In genomic region chr18:11163668-11164067, GRCh38 we compare ENCODE assay signal across 12 cellular contexts. TPM values are rescaled to one million over a fixed set of nuclear protein-coding genes. Genes with fewer than 3 reads are reported as not detected.
A peak's percentile ranks its signal among the peaks of the same experiment; 100 is the strongest.
DNase-seq lines count a peak whose midpoint lies in the region; ATAC-seq, FAIRE-seq and TF ChIP-seq lines count a peak whose summit lies in the region.
"Had no signal": no experiment of that assay in that cellular context is flagged by ENCODE, and none has a peak within 500 bp of the region (broad histone marks: within the 10 kb centered on the region; RNA-seq: fewer than 3 reads in every experiment).

No MANE protein-coding gene starts in this region.

- TF ChIP-seq POLR2A in K562 (conservative IDR thresholded peaks at IDR 0.05) (no peak), testis (IDR thresholded peaks at IDR 0.05) (no peak)

- H3K9me1 ChIP-seq in K562 (ENCODE audit: control insufficient read depth, insufficient read depth, low read length) = no peaks in the 10 kb centered on the region

- WGBS in K562 (ENCODE audit: insufficient coverage, low coverage, missing lambda C conversion rate) = under 1% methylated on average over 18 of the region's 18 CpGs
- 6 to 15% methylated on average over 18 of the region's 18 CpGs for WGBS in testis, 2 donors

- peaks cover 0 to 3% of the 10 kb centered on the region in 2 experiments; a peak in 1 of 5 replicates for H3K4me1 ChIP-seq in K562 (replicated peaks in 1 of 2; ENCODE audit: control insufficient read depth in 2 of 2, insufficient read depth in 2 of 2, low read length in 2 of 2)
- H3K4me1 ChIP-seq in kidney (ENCODE audit: control insufficient read depth in 1 of 2, insufficient read depth in 1 of 2, low read depth in 1 of 2, low read length in 2 of 2) = no peaks in the 10 kb centered on the region
- H3K4me1 ChIP-seq in testis = no peaks in the 10 kb centered on the region
- H3K4me1 ChIP-seq: BE2C, prostate gland had no signal

- no peak overlapping the region for H3K27ac Mint-ChIP-seq in activated CD8-positive, alpha-beta T cell treated with anti-CD3 and anti-CD28 coated beads for 36 hours
- no peak overlapping the region for H3K27ac Mint-ChIP-seq in activated CD8-positive, alpha-beta T cell treated with anti-CD3 and anti-CD28 coated beads, Interleukin-2, amount 10 ng/mL, durations not matched to agents 7 days and 5 days

- H3K9me3 Mint-ChIP-seq in activated CD8-positive, alpha-beta T cell treated with anti-CD3 and anti-CD28 coated beads for 36 hours = no peaks in the 10 kb centered on the region
- H3K9me3 Mint-ChIP-seq in activated CD8-positive, alpha-beta T cell treated with anti-CD3 and anti-CD28 coated beads, Interleukin-2, amount 10 ng/mL, durations not matched to agents 7 days and 5 days (ENCODE audit: insufficient read depth) = no peaks in the 10 kb centered on the region

- TF ChIP-seq EP300 in K562 (IDR thresholded peaks at IDR 0.05; ENCODE audit: low read length) = no peak

- DNase-seq in activated CD8-positive, alpha-beta T cell treated with anti-CD3 and anti-CD28 coated beads for 36 hours = peak; percentile 13
- no peak for DNase-seq in activated CD8-positive, alpha-beta T cell treated with anti-CD3 and anti-CD28 coated beads, Interleukin-2, amount 10 ng/mL, durations not matched to agents 7 days and 5 days
- DNase-seq in K562 (ENCODE audit: extremely low read depth in 1 of 4, low spot score in 3 of 4) (peak in 2 of 4 experiments; percentile 30 to 31), kidney (no peak), testis (peak; percentile 44), DMS153 (lab: John Stamatoyannopoulos, UW) (no peak), NCI-H510A (lab: John Stamatoyannopoulos, UW) (no peak), mesenteric fat pad (ENCODE audit: low spot score) (no peak)
- DNase-seq: BE2C, NCI-H1417 treated with DMSO at 0.1 percent for 48 hours had no signal

- H3K79me2 ChIP-seq in K562 (ENCODE audit: control insufficient read depth, insufficient read depth, low read length) = no peaks in the 10 kb centered on the region

- intact Hi-C loops in activated CD8-positive, alpha-beta T cell treated with anti-CD3 and anti-CD28 coated beads for 36 hours (cut with micrococcal nuclease) = no loop called here
- intact Hi-C loops in K562 (cut with micrococcal nuclease) = no loop called here
- intact Hi-C loops in kidney (cut with DNase I) = no loop called here
- intact Hi-C loops in testis (cut with DNase I; ENCODE audit: low total_unique reads) = no loop called here

- no peaks in the 10 kb centered on the region for H3K36me3 Mint-ChIP-seq in activated CD8-positive, alpha-beta T cell treated with anti-CD3 and anti-CD28 coated beads for 36 hours (ENCODE audit: low read depth)
- H3K36me3 Mint-ChIP-seq in activated CD8-positive, alpha-beta T cell treated with anti-CD3 and anti-CD28 coated beads, Interleukin-2, amount 10 ng/mL, durations not matched to agents 7 days and 5 days (ENCODE audit: low read depth) = no peaks in the 10 kb centered on the region

- no peaks in the 10 kb centered on the region for H4K20me1 ChIP-seq in K562 (replicated peaks; ENCODE audit: control insufficient read depth, insufficient read depth, low read length)

- H3K4me3 ChIP-seq in K562 (no peak overlapping the region), kidney (ENCODE audit: low read length in 2 of 2) (no peak overlapping the region), testis (no peak overlapping the region)
- H3K4me3 ChIP-seq: prostate gland had no signal

- POLR2A ChIA-PET in activated CD8-positive, alpha-beta T cell treated with anti-CD3 and anti-CD28 coated beads for 36 hours (lab: Charles Lee) = no interaction called here
- POLR2A ChIA-PET in activated CD8-positive, alpha-beta T cell treated with anti-CD3 and anti-CD28 coated beads, Interleukin-2, amount 10 ng/mL, durations not matched to agents 7 days and 5 days (lab: Charles Lee) = no interaction called here
- POLR2A ChIA-PET in K562 (lab: Yijun Ruan, JAX) = no interaction called here

- H3K4me1 Mint-ChIP-seq in activated CD8-positive, alpha-beta T cell treated with anti-CD3 and anti-CD28 coated beads for 36 hours (ENCODE audit: low read depth) = no peaks in the 10 kb centered on the region
- H3K4me1 Mint-ChIP-seq in activated CD8-positive, alpha-beta T cell treated with anti-CD3 and anti-CD28 coated beads, Interleukin-2, amount 10 ng/mL, durations not matched to agents 7 days and 5 days (ENCODE audit: low read depth) = no peaks in the 10 kb centered on the region

- FAIRE-seq in K562 (lab: Jason Lieb, UNC) = peak; percentile 52
- no peak for FAIRE-seq in kidney (lab: Jason Lieb, UNC)

- CTCF ChIA-PET in activated CD8-positive, alpha-beta T cell treated with anti-CD3 and anti-CD28 coated beads for 36 hours (lab: Charles Lee) = interaction anchor here (1.0 to 1.3 kb wide), 2 partner anchors 11 to 312 kb away, joined by 3 to 5 read pairs; no protein-coding TSS in a partner anchor
- CTCF ChIA-PET in activated CD8-positive, alpha-beta T cell treated with anti-CD3 and anti-CD28 coated beads, Interleukin-2, amount 10 ng/mL, durations not matched to agents 7 days and 5 days (lab: Charles Lee) = interaction anchor here (0.6 to 1.1 kb wide), 3 partner anchors 10 to 1561 kb away, joined by 3 to 5 read pairs (median 4); no protein-coding TSS in a partner anchor
- CTCF ChIA-PET in K562 (lab: Yijun Ruan, JAX; ENCODE audit: low intra/inter-chr PET ratio) = no interaction called here

- H3K36me3 ChIP-seq in K562 (ENCODE audit: control insufficient read depth, insufficient read depth, low read length) (no peaks in the 10 kb centered on the region), kidney (ENCODE audit: control insufficient read depth in 1 of 2, insufficient read depth in 2 of 2, low read length in 2 of 2) (no peaks in the 10 kb centered on the region), testis (ENCODE audit: low read depth, missing control alignments) (no peaks in the 10 kb centered on the region)
- H3K36me3 ChIP-seq: BE2C, prostate gland had no signal

- peak in 1 of 2 experiments; percentile 38; a peak in 2 of 4 replicates for TF ChIP-seq RAD21 in K562 (CRISPR knock-in tag; conservative IDR thresholded peaks at IDR 0.05 in 1 of 2, IDR thresholded peaks at IDR 0.05 in 1 of 2)

- no peak overlapping the region for H2AFZ ChIP-seq in K562 (ENCODE audit: low read depth, low read length)

- no peak overlapping the region for H3K27ac ChIP-seq in K562 (ENCODE audit: extremely low read depth, low read depth, low read length)
- H3K27ac ChIP-seq in kidney (ENCODE audit: low read depth in 2 of 2, low read length in 2 of 2) = no peak overlapping the region
- H3K27ac ChIP-seq in testis = no peak overlapping the region
- H3K27ac ChIP-seq: prostate gland had no signal

- no peak overlapping the region for H3K4me3 Mint-ChIP-seq in activated CD8-positive, alpha-beta T cell treated with anti-CD3 and anti-CD28 coated beads for 36 hours
- H3K4me3 Mint-ChIP-seq in activated CD8-positive, alpha-beta T cell treated with anti-CD3 and anti-CD28 coated beads, Interleukin-2, amount 10 ng/mL, durations not matched to agents 7 days and 5 days = no peak overlapping the region

- ATAC-seq in activated CD8-positive, alpha-beta T cell treated with anti-CD3 and anti-CD28 coated beads for 36 hours = peak; percentile 45
- ATAC-seq in activated CD8-positive, alpha-beta T cell treated with anti-CD3 and anti-CD28 coated beads, Interleukin-2, amount 10 ng/mL, durations not matched to agents 7 days and 5 days = no peak
- peak; percentile 96 for ATAC-seq in K562
- ATAC-seq: esophagus mucosa had no signal

- no TSS peak for BruUV-seq in K562 (replicated peaks; lab: Mats Ljungman, UMichigan)

- TF ChIP-seq CTCF in activated CD8-positive, alpha-beta T cell treated with anti-CD3 and anti-CD28 coated beads for 36 hours (IDR thresholded peaks at IDR 0.05) = peak; percentile 50
- TF ChIP-seq CTCF in K562 (IDR thresholded peaks at IDR 0.05 in 2 of 3, conservative IDR thresholded peaks at IDR 0.05 in 1 of 3; ENCODE audit: insufficient read depth in 2 of 3, low read depth in 1 of 3, low read length in 3 of 3) (peak; percentile 55 to 69 (median 57)), kidney (IDR thresholded peaks at IDR 0.05; ENCODE audit: borderline replicate concordance, extremely low read depth, insufficient read depth) (peak; percentile 37), testis (IDR thresholded peaks at IDR 0.05) (peak; percentile 11 to 48 (median 48))

- H3K9me3 ChIP-seq in K562 (replicated peaks; ENCODE audit: control insufficient read depth, insufficient read depth, low read depth, low read length) (no peaks in the 10 kb centered on the region), kidney (ENCODE audit: control insufficient read depth in 1 of 2, low read length in 2 of 2) (no peaks in the 10 kb centered on the region), testis (no peaks in the 10 kb centered on the region)
- H3K9me3 ChIP-seq: BE2C, prostate gland had no signal

- no peak overlapping the region for H3K4me2 ChIP-seq in K562 (ENCODE audit: insufficient read depth, low read length)

- peaks cover 4% of the 10 kb centered on the region for H3K27me3 Mint-ChIP-seq in activated CD8-positive, alpha-beta T cell treated with anti-CD3 and anti-CD28 coated beads for 36 hours
- H3K27me3 Mint-ChIP-seq in activated CD8-positive, alpha-beta T cell treated with anti-CD3 and anti-CD28 coated beads, Interleukin-2, amount 10 ng/mL, durations not matched to agents 7 days and 5 days (ENCODE audit: low read depth) = peaks cover 6% of the 10 kb centered on the region

- H3K27me3 ChIP-seq in K562 (ENCODE audit: control insufficient read depth in 2 of 2, insufficient read depth in 2 of 2, low read length in 2 of 2) (peaks cover 0 to 6% of the 10 kb centered on the region in 2 experiments; a peak in 2 of 5 replicates), testis (no peaks in the 10 kb centered on the region)
- H3K27me3 ChIP-seq: BE2C had no signal

- in situ Hi-C loops in K562 (cut with MboI) = no loop called here

- H3K9ac ChIP-seq in K562 (ENCODE audit: insufficient read depth in 1 of 2, low read depth in 2 of 2, low read length in 2 of 2) (no peak overlapping the region), kidney (ENCODE audit: low read length in 2 of 2) (no peak overlapping the region)

RNA-seq across cellular contexts. Expression of gene PIEZO2, which starts 14.3 kb away (rescaled TPM):
- total RNA-seq in activated CD8-positive, alpha-beta T cell treated with anti-CD3 and anti-CD28 coated beads for 36 hours = not detected
- not detected for total RNA-seq in activated CD8-positive, alpha-beta T cell treated with anti-CD3 and anti-CD28 coated beads, Interleukin-2, amount 10 ng/mL, durations not matched to agents 7 days and 5 days
- 0.32 and 0.42 TPM in 2 replicates for total RNA-seq in K562 (2011; cell fraction: chromatin; rRNA removed; ENCODE audit: low replicate concordance)
- total RNA-seq in K562 (2011; cell fraction: nucleolus; rRNA removed) = 0.26 TPM in 1 of 2 replicates, not detected in the other
- total RNA-seq in K562 (2011; cell fraction: nucleoplasm; rRNA removed) = 0.07 TPM in 1 of 2 replicates, not detected in the other
- total RNA-seq in K562 (2014; rRNA removed) (0.91 and 1.5 TPM in 2 replicates), K562 (2014; rRNA removed; fragmentation: Illumina TruSeq; extraction: Trizol) (1.5 and 2.0 TPM in 2 replicates), K562 (2015; rRNA removed; fragmentation: Illumina TruSeq; extraction: Trizol) (3.8 and 4.2 TPM in 2 replicates), K562 (2021) (1.4 and 1.6 TPM in 2 replicates), kidney (4.1 TPM), testis (1 to 10 TPM; 2.3 to 3.0 TPM), mesenteric fat pad (3.1 TPM)
- polyA plus RNA-seq in K562 (2011; rRNA removed) (0.15 and 0.54 TPM in 2 replicates), K562 (2014; fragmentation: Illumina TruSeq; extraction: Trizol) (1.8 and 2.1 TPM in 2 replicates), K562 (2014; fragmentation: Nextera tagmentation; extraction: Ambion mirVana) (1 to 10 TPM; 3.3 to 4.1 TPM), K562 (2014; rRNA removed) (1.3 and 1.5 TPM in 2 replicates), kidney (ENCODE audit: insufficient read depth, low read depth, low replicate concordance) (1.1 TPM), testis (ENCODE audit: insufficient read depth, low read depth, low replicate concordance) (3.5 TPM)
- 0.06 and 0.07 TPM in 2 replicates for polyA plus RNA-seq in K562 (2011; cell fraction: cytosol; rRNA removed)
- polyA plus RNA-seq in K562 (2011; cell fraction: nucleus; rRNA removed) = 0.10 and 0.28 TPM in 2 replicates
- 1.1 and 4.2 TPM in 2 replicates for polyA plus RNA-seq in K562 (2012)
- polyA minus RNA-seq in K562 (2011; rRNA and poly(A)+ RNA removed) = 0.28 TPM in 1 of 2 replicates, not detected in the other
- polyA minus RNA-seq in K562 (2011; cell fraction: cytosol; rRNA and poly(A)+ RNA removed) = 0.18 TPM in 1 of 2 replicates, not detected in the other
- not detected in 2 replicates for polyA minus RNA-seq in K562 (2011; cell fraction: nucleus; rRNA and poly(A)+ RNA removed)

Comparison
In these comparisons a context has a peak if more than half of its experiments do, and no peak if none do; other contexts are left out.
1. DNase-seq: peak in activated CD8-positive, alpha-beta T cell treated with anti-CD3 and anti-CD28 coated beads for 36 hours (single experiment) and testis (single experiment); none in activated CD8-positive, alpha-beta T cell treated with anti-CD3 and anti-CD28 coated beads, Interleukin-2, amount 10 ng/mL, durations not matched to agents 7 days and 5 days (single experiment), kidney (single experiment), DMS153 (single experiment), NCI-H510A (single experiment) and mesenteric fat pad (single experiment).
2. Peak in every context shown above with its lines, with median percentiles within 50 percentile points of each other: CTCF ChIP-seq.